Comparison of ENCODE assay signal across 16 cellular contexts in genomic region chr2:134365356-134365755, GRCh38.
DNase-seq lines count a peak whose midpoint lies in the region; ATAC-seq and TF ChIP-seq lines count a peak whose summit lies in the region.
"Had no signal": no experiment of that assay in that cellular context is flagged by ENCODE, and none has a peak within 500 bp of the region (broad histone marks: within the 10 kb centered on the region; RNA-seq: fewer than 3 reads in every experiment).

No MANE protein-coding gene starts in this region.

- H3K27ac Mint-ChIP-seq in CD8-positive, alpha-beta T cell = no peak overlapping the region
- no peak overlapping the region for H3K27ac Mint-ChIP-seq in stimulated activated effector memory CD8-positive, alpha-beta T cell treated with anti-CD3 and anti-CD28 coated beads, Interleukin-12 subunit alpha, Interleukin-12 subunit beta, amount 100 ng/mL, for 72 hours
- H3K27ac Mint-ChIP-seq: activated CD4-positive, alpha-beta memory T cell treated with anti-CD3 and anti-CD28 coated beads, Interleukin-2, amount 10 ng/mL, durations not matched to agents 7 days and 5 days; mesothelial cell of epicardium; T-cell had no signal

- TF ChIP-seq CTCF in A673 (conservative IDR thresholded peaks at IDR 0.05; ENCODE audit: low read depth, low read length) = peak; percentile 40
- peak; percentile 21 for TF ChIP-seq CTCF in GM10248 (IDR thresholded peaks at IDR 0.05; ENCODE audit: control extremely low read depth, extremely low read depth, low read depth, missing control alignments)
- peak; percentile 18; the same call in 1 of the 2 replicates for TF ChIP-seq CTCF in OCI-LY3 (IDR thresholded peaks at IDR 0.05; ENCODE audit: low read depth, low read length)
- peak; percentile 18 for TF ChIP-seq CTCF in fibroblast of mammary gland (conservative IDR thresholded peaks at IDR 0.05; ENCODE audit: control insufficient read depth, insufficient read depth, low read depth, low read length)
- TF ChIP-seq CTCF in CD8-positive, alpha-beta T cell (IDR thresholded peaks at IDR 0.05) = no peak

- no peak overlapping the region for H3K9ac ChIP-seq in OCI-LY3 (ENCODE audit: low read length)

- H3K27me3 ChIP-seq in A673 (replicated peaks; ENCODE audit: insufficient read depth, low read depth, low read length, poor library complexity) = no peaks in the 10 kb centered on the region
- H3K27me3 ChIP-seq in OCI-LY3 (ENCODE audit: low read depth, low read length) = no peaks in the 10 kb centered on the region
- no peaks in the 10 kb centered on the region for H3K27me3 ChIP-seq in CD8-positive, alpha-beta T cell (ENCODE audit: insufficient read depth, low read length)

- CTCF ChIA-PET in A673 (lab: Charles Lee) = no interaction called here
- CTCF ChIA-PET in GM10248 (lab: Yijun Ruan, JAX) = interaction anchor here (0.8 to 2.3 kb wide), 12 partner anchors 9 to 479 kb away, joined by 3 to 9 read pairs (median 4); no protein-coding TSS in a partner anchor
- CTCF ChIA-PET in CD8-positive, alpha-beta T cell (lab: Charles Lee) = interaction anchor here (1.3 to 1.9 kb wide), 2 partner anchors 120 to 248 kb away, joined by 4 read pairs; no protein-coding TSS in a partner anchor

- H3K9me3 ChIP-seq in A673 (ENCODE audit: low read depth, low read length, poor library complexity, severe bottlenecking) (no peaks in the 10 kb centered on the region), OCI-LY3 (ENCODE audit: insufficient read depth, low read length) (no peaks in the 10 kb centered on the region)
- no peaks in the 10 kb centered on the region for H3K9me3 ChIP-seq in CD8-positive, alpha-beta T cell (ENCODE audit: low read length)
- H3K9me3 ChIP-seq: prostate gland had no signal

- intact Hi-C loops in A673 (cut with micrococcal nuclease; ENCODE audit: unreplicated experiment) = no loop called here
- intact Hi-C loops in CD8-positive, alpha-beta T cell (cut with DNase I, micrococcal nuclease) = loop anchor here in 1 of 2 experiments (5.0 kb wide), 1 partner anchor 857 kb away; no protein-coding TSS in a partner anchor

- no peak overlapping the region for H3K27ac ChIP-seq in A673 (ENCODE audit: low read depth, low read length, poor library complexity, severe bottlenecking)
- no peak overlapping the region for H3K27ac ChIP-seq in OCI-LY3 (ENCODE audit: low read length)
- H3K27ac ChIP-seq in CD8-positive, alpha-beta T cell (ENCODE audit: low read depth, low read length) = no peak overlapping the region
- H3K27ac ChIP-seq: C4-2B, prostate gland had no signal

- POLR2A ChIA-PET in A673 (lab: Charles Lee; ENCODE audit: low non-redundant PET) (no interaction called here), GM10248 (lab: Yijun Ruan, JAX) (no interaction called here)
- POLR2A ChIA-PET in CD8-positive, alpha-beta T cell (lab: Charles Lee) = no interaction called here

- no peak overlapping the region for H2AFZ ChIP-seq in OCI-LY3 (ENCODE audit: low read depth, low read length)

- H3K4me2 ChIP-seq in OCI-LY3 (ENCODE audit: low read length) = no peak overlapping the region

- ATAC-seq in CD8-positive, alpha-beta T cell = no peak
- ATAC-seq in stimulated activated effector memory CD8-positive, alpha-beta T cell treated with anti-CD3 and anti-CD28 coated beads, Interleukin-12 subunit alpha, Interleukin-12 subunit beta, amount 100 ng/mL, for 72 hours = no peak
- ATAC-seq: T-cell had no signal

- H3K79me2 ChIP-seq in OCI-LY3 (ENCODE audit: low read length) = no peaks in the 10 kb centered on the region

- H3K27me3 Mint-ChIP-seq in CD8-positive, alpha-beta T cell (ENCODE audit: low read depth) = no peaks in the 10 kb centered on the region
- H3K27me3 Mint-ChIP-seq: activated CD4-positive, alpha-beta memory T cell treated with anti-CD3 and anti-CD28 coated beads, Interleukin-2, amount 10 ng/mL, durations not matched to agents 7 days and 5 days; T-cell had no signal

- H3K4me3 ChIP-seq in A673 (ENCODE audit: low read depth, low read length, poor library complexity, severe bottlenecking) (no peak overlapping the region), OCI-LY3 (ENCODE audit: low read length) (no peak overlapping the region), fibroblast of mammary gland (ENCODE audit: control insufficient read depth, low read depth, low read length) (no peak overlapping the region)
- H3K4me3 ChIP-seq in CD8-positive, alpha-beta T cell (ENCODE audit: low read depth, low read length) = no peak overlapping the region
- H3K4me3 ChIP-seq: prostate gland had no signal

- peaks cover 40% of the 10 kb centered on the region for H3K4me1 Mint-ChIP-seq in CD8-positive, alpha-beta T cell (ENCODE audit: low read depth)
- H3K4me1 Mint-ChIP-seq in stimulated activated effector memory CD8-positive, alpha-beta T cell treated with anti-CD3 and anti-CD28 coated beads, Interleukin-12 subunit alpha, Interleukin-12 subunit beta, amount 100 ng/mL, for 72 hours = peaks cover 22% of the 10 kb centered on the region

- no TSS peak for BruUV-seq in A673 (replicated peaks; lab: Mats Ljungman, UMichigan)

- H3K4me1 ChIP-seq in A673 (ENCODE audit: insufficient read depth, low read length, poor library complexity, severe bottlenecking) (no peaks in the 10 kb centered on the region), OCI-LY3 (ENCODE audit: low read length) (peaks cover 15% of the 10 kb centered on the region)
- H3K4me1 ChIP-seq in CD8-positive, alpha-beta T cell (ENCODE audit: insufficient read depth, low read length) = peaks cover 15% of the 10 kb centered on the region
- H3K4me1 ChIP-seq: prostate gland had no signal

- no peaks in the 10 kb centered on the region for H3K36me3 ChIP-seq in A673 (ENCODE audit: insufficient read depth, low read length, poor library complexity, severe bottlenecking)
- H3K36me3 ChIP-seq in OCI-LY3 (replicated peaks; ENCODE audit: low read depth, low read length) = no peaks in the 10 kb centered on the region
- peaks cover 12% of the 10 kb centered on the region for H3K36me3 ChIP-seq in CD8-positive, alpha-beta T cell (ENCODE audit: insufficient read depth, low read length)
- H3K36me3 ChIP-seq: prostate gland had no signal

- DNase-seq in A673 (ENCODE audit: low spot score) (peak; percentile 30), GM10248 (ENCODE audit: extremely low spot score) (no peak), fibroblast of mammary gland (ENCODE audit: low read depth) (peak; percentile 22), retina (no peak), LoVo (ENCODE audit: low spot score) (no peak)
- DNase-seq in CD8-positive, alpha-beta T cell = no peak
- no peak for DNase-seq in stimulated activated effector memory CD8-positive, alpha-beta T cell treated with anti-CD3 and anti-CD28 coated beads, Interleukin-12 subunit alpha, Interleukin-12 subunit beta, amount 100 ng/mL, for 72 hours (ENCODE audit: low spot score in 2 of 2)
- DNase-seq: activated CD4-positive, alpha-beta memory T cell treated with anti-CD3 and anti-CD28 coated beads, Interleukin-2, amount 10 ng/mL, durations not matched to agents 7 days and 5 days; activated naive CD4-positive, alpha-beta T cell treated with Interleukin-2 at 50 U/mL for 16 hours; caudate nucleus; NCI-H2029 treated with DMSO at 0.1 percent for 48 hours; T-cell had no signal

- H4K20me1 ChIP-seq in OCI-LY3 (ENCODE audit: insufficient read depth, low read length) = no peaks in the 10 kb centered on the region

- H3K36me3 Mint-ChIP-seq in CD8-positive, alpha-beta T cell = peaks cover 74% of the 10 kb centered on the region
- peaks cover 32% of the 10 kb centered on the region for H3K36me3 Mint-ChIP-seq in stimulated activated effector memory CD8-positive, alpha-beta T cell treated with anti-CD3 and anti-CD28 coated beads, Interleukin-12 subunit alpha, Interleukin-12 subunit beta, amount 100 ng/mL, for 72 hours

- H3K9me3 Mint-ChIP-seq in CD8-positive, alpha-beta T cell = no peaks in the 10 kb centered on the region
- H3K9me3 Mint-ChIP-seq in stimulated activated effector memory CD8-positive, alpha-beta T cell treated with anti-CD3 and anti-CD28 coated beads, Interleukin-12 subunit alpha, Interleukin-12 subunit beta, amount 100 ng/mL, for 72 hours = no peaks in the 10 kb centered on the region
- H3K9me3 Mint-ChIP-seq: activated CD4-positive, alpha-beta memory T cell treated with anti-CD3 and anti-CD28 coated beads, Interleukin-2, amount 10 ng/mL, durations not matched to agents 7 days and 5 days; mesothelial cell of epicardium; T-cell had no signal

- H3K4me3 Mint-ChIP-seq in CD8-positive, alpha-beta T cell = no peak overlapping the region
- no peak overlapping the region for H3K4me3 Mint-ChIP-seq in stimulated activated effector memory CD8-positive, alpha-beta T cell treated with anti-CD3 and anti-CD28 coated beads, Interleukin-12 subunit alpha, Interleukin-12 subunit beta, amount 100 ng/mL, for 72 hours
- H3K4me3 Mint-ChIP-seq: activated CD4-positive, alpha-beta memory T cell treated with anti-CD3 and anti-CD28 coated beads, Interleukin-2, amount 10 ng/mL, durations not matched to agents 7 days and 5 days; mesothelial cell of epicardium; T-cell had no signal

Comparison
In these comparisons a context has a peak if more than half of its experiments do, and no peak if none do; other contexts are left out.
1. DNase-seq: peak in A673 (single experiment) and fibroblast of mammary gland (single experiment); none in GM10248 (single experiment), retina (single experiment), CD8-positive, alpha-beta T cell (0 of 7), LoVo (single experiment) and stimulated activated effector memory CD8-positive, alpha-beta T cell treated with anti-CD3 and anti-CD28 coated beads, Interleukin-12 subunit alpha, Interleukin-12 subunit beta, amount 100 ng/mL, for 72 hours (0 of 2).